Comparison of ENCODE assay signal across 21 cellular contexts in genomic region chr7:17444151-17444550, GRCh38.
DNase-seq lines count a peak whose midpoint lies in the region; ATAC-seq and TF ChIP-seq lines count a peak whose summit lies in the region.
"Had no signal": no experiment of that assay in that cellular context is flagged by ENCODE, and none has a peak within 500 bp of the region (broad histone marks: within the 10 kb centered on the region; RNA-seq: fewer than 3 reads in every experiment).

No MANE protein-coding gene starts in this region.

- POLR2A ChIA-PET in HCT116 (lab: Charles Lee): no interaction called here

- no peak for TF ChIP-seq RAD21 in HCT116 (IDR thresholded peaks at IDR 0.05; ENCODE audit: low read depth)

- no peaks in the 10 kb centered on the region for H3K27me3 Mint-ChIP-seq in chondrocyte (ENCODE audit: low read depth)
- no peaks in the 10 kb centered on the region for H3K27me3 Mint-ChIP-seq in T-helper 17 cell

- H3K27ac Mint-ChIP-seq in chondrocyte (ENCODE audit: unreplicated experiment) (peak overlapping the region; percentile 66), T-helper 17 cell (no peak overlapping the region)
- H3K27ac Mint-ChIP-seq: CD14-positive monocyte; CD8-positive, alpha-beta memory T cell had no signal

- H3K4me1 ChIP-seq in HCT116 (ENCODE audit: control insufficient read depth in 1 of 2, insufficient read depth in 2 of 2, low read length in 2 of 2): peaks cover 6 to 15% of the 10 kb centered on the region in 2 experiments; a peak in 3 of 4 replicates
- H3K4me1 ChIP-seq: BE2C had no signal

- ATAC-seq in HCT116: no peak
- ATAC-seq in T-helper 17 cell: no peak
- ATAC-seq: HepG2 had no signal

- CTCF ChIA-PET in HCT116 (lab: Charles Lee): no interaction called here

- TF ChIP-seq CTCF in HCT116 (IDR thresholded peaks at IDR 0.05 in 2 of 3, conservative IDR thresholded peaks at IDR 0.05 in 1 of 3; ENCODE audit: borderline replicate concordance in 1 of 3, insufficient read depth in 1 of 3, low read depth in 2 of 3, low read length in 2 of 3) (no peak), chondrocyte (IDR thresholded peaks at IDR 0.05) (no peak)

- H3K4me1 Mint-ChIP-seq in chondrocyte (ENCODE audit: low read depth) (peaks cover 42% of the 10 kb centered on the region), T-helper 17 cell (no peaks in the 10 kb centered on the region)

- peak overlapping the region; percentile 45 for H3K4me2 ChIP-seq in HCT116 (ENCODE audit: low read length)

- intact Hi-C loops in HCT116 (cut with micrococcal nuclease): no loop called here

- H3K36me3 ChIP-seq in HCT116 (ENCODE audit: control insufficient read depth in 1 of 2, insufficient read depth in 2 of 2, low read length in 2 of 2): no peaks in the 10 kb centered on the region
- H3K36me3 ChIP-seq: BE2C had no signal

- DNase-seq in HCT116 (ENCODE audit: low read depth, low spot score): no peak
- DNase-seq in chondrocyte (ENCODE audit: low spot score): no peak
- DNase-seq in lung microvascular endothelial cell (ENCODE audit: low read depth in 2 of 2): peak; percentile 55 to 74
- DNase-seq in glomerular visceral epithelial cell (ENCODE audit: extremely low spot score): no peak
- no peak for DNase-seq in activated CD4-positive, alpha-beta T cell treated with anti-CD3 and anti-CD28 coated beads, Interleukin-2, amount 50 U/mL, for 48 hours
- DNase-seq in T-helper 17 cell: no peak
- DNase-seq in GM19238 (ENCODE audit: insufficient read length, low spot score): no peak
- DNase-seq: BE2C; CD8-positive, alpha-beta memory T cell; H7; Karpas-422; NCI-H1092 treated with DMSO at 0.1 percent for 48 hours; NCI-H146; NCI-H1930; NCI-H446 treated with DMSO at 0.1 percent for 48 hours; NCI-H526; NCI-H82; RPMI8226; SHP77 had no signal

- no peak for TF ChIP-seq POLR2A in HCT116 (IDR thresholded peaks at IDR 0.05; ENCODE audit: borderline replicate concordance, extremely low read depth, insufficient read depth, insufficient read length)

- no peak overlapping the region for H3K27ac ChIP-seq in HCT116 (ENCODE audit: low read depth, low read length)

- H3K9me2 ChIP-seq in HCT116 (ENCODE audit: insufficient read depth): no peaks in the 10 kb centered on the region; the same call in 1 of the 2 replicates

- no peak overlapping the region for H3K9ac ChIP-seq in HCT116 (ENCODE audit: low read length)

- peaks cover 16% of the 10 kb centered on the region for H3K36me3 Mint-ChIP-seq in chondrocyte (ENCODE audit: low read depth)
- H3K36me3 Mint-ChIP-seq in T-helper 17 cell (ENCODE audit: low read depth): peaks cover 2% of the 10 kb centered on the region

- peaks cover 36% of the 10 kb centered on the region for H3K9me3 Mint-ChIP-seq in chondrocyte (ENCODE audit: low read depth)

- no TSS peak for BruUV-seq in HCT116 (replicated peaks; lab: Mats Ljungman, UMichigan)

- no peaks in the 10 kb centered on the region for H3K27me3 ChIP-seq in HCT116 (ENCODE audit: insufficient read depth, low read length)
- H3K27me3 ChIP-seq: BE2C had no signal

- RAD21 ChIA-PET in HCT116 (lab: Charles Lee; ENCODE audit: low non-redundant PET in 1 of 2, low total read pairs in 2 of 2, uncharacterized antibody in 2 of 2, unreplicated experiment in 2 of 2): no interaction called here

- H3K4me3 Mint-ChIP-seq in chondrocyte (ENCODE audit: unreplicated experiment) (no peak overlapping the region), T-helper 17 cell (no peak overlapping the region)
- H3K4me3 Mint-ChIP-seq: CD14-positive monocyte; CD8-positive, alpha-beta memory T cell had no signal

- H4K20me1 ChIP-seq in HCT116 (ENCODE audit: insufficient read depth): no peaks in the 10 kb centered on the region

- H2AFZ ChIP-seq in HCT116 (ENCODE audit: low read depth, low read length, poor library complexity, severe bottlenecking): peak overlapping the region; percentile 42

- H3K4me3 ChIP-seq in HCT116 (replicated peaks in 1 of 2; ENCODE audit: low read depth in 1 of 2, low read length in 2 of 2): no peak overlapping the region

- no peaks in the 10 kb centered on the region for H3K79me2 ChIP-seq in HCT116 (ENCODE audit: insufficient read depth, low read length)

- H3K9me3 ChIP-seq in HCT116 (ENCODE audit: control insufficient read depth in 1 of 2, insufficient read depth in 1 of 2, low read depth in 1 of 2, low read length in 2 of 2): no peaks in the 10 kb centered on the region
- peaks cover 7% of the 10 kb centered on the region for H3K9me3 ChIP-seq in T-helper 17 cell (ENCODE audit: control insufficient read depth, low read length, poor library complexity, severe bottlenecking)
- H3K9me3 ChIP-seq: BE2C had no signal

TF ChIP-seq in HCT116, 20 proteins besides CTCF, POLR2A, EP300 and RAD21:
- TF ChIP-seq CEBPB (IDR thresholded peaks at IDR 0.05; ENCODE audit: low read depth): no peak
- TF ChIP-seq ATF3 (IDR thresholded peaks at IDR 0.05): no peak
- no peak for TF ChIP-seq POLR2AphosphoS5 (IDR thresholded peaks at IDR 0.05; ENCODE audit: low read depth, low read length)

Comparison
In these comparisons a context has a peak if more than half of its experiments do, and no peak if none do; other contexts are left out.
1. DNase-seq: peak in lung microvascular endothelial cell (2 of 2); none in HCT116 (single experiment), chondrocyte (single experiment), glomerular visceral epithelial cell (single experiment), activated CD4-positive, alpha-beta T cell treated with anti-CD3 and anti-CD28 coated beads, Interleukin-2, amount 50 U/mL, for 48 hours (0 of 2), T-helper 17 cell (0 of 3) and GM19238 (single experiment).